In genomic region chr13:60261432-60262351, GRCh38 we compare ENCODE assay signal across 13 cellular contexts.
A peak's percentile ranks its signal among the peaks of the same experiment; 100 is the strongest.
DNase-seq lines count a peak whose midpoint lies in the region; ATAC-seq and TF ChIP-seq lines count a peak whose summit lies in the region.
"Had no signal": no experiment of that assay in that cellular context is flagged by ENCODE, and none has a peak within 500 bp of the region (broad histone marks: within the 10 kb centered on the region; RNA-seq: fewer than 3 reads in every experiment).

No MANE protein-coding gene starts in this region.

- CTCF ChIA-PET in Caco-2 (lab: Charles Lee) = interaction anchor here (1.1 kb wide), 1 partner anchor 31 kb away, joined by 3 read pairs; no protein-coding TSS in a partner anchor

- H3K9me3 Mint-ChIP-seq in Caco-2 (ENCODE audit: unreplicated experiment) = peaks cover 5% of the 10 kb centered on the region
- peaks cover 12% of the 10 kb centered on the region for H3K9me3 Mint-ChIP-seq in activated T-helper 2 cell treated with anti-CD3 and anti-CD28 coated beads, Interferon-gamma antibody, Interleukin-2, Interleukin-4, amounts not matched to agents 10 μg/mL and 5 μg/mL and 100 μg/mL, durations not matched to agents 14 hours and 24 hours and 36 hours
- H3K9me3 Mint-ChIP-seq: activated naive CD4-positive, alpha-beta T cell treated with anti-CD3 and anti-CD28 coated beads for 36 hours had no signal

- POLR2A ChIA-PET in Caco-2 (lab: Charles Lee) = interaction anchor here (0.6 to 0.8 kb wide), 3 partner anchors 21 to 100 kb away, joined by 3 to 4 read pairs (median 3); no protein-coding TSS in a partner anchor

- 43% methylated on average over 12 of the region's 12 CpGs for WGBS in hepatocyte (ENCODE audit: low lambda C conversion rate, missing lambda C conversion rate)

- ATAC-seq in GM21390 (IDR thresholded peaks at IDR 0.05; ENCODE audit: unreplicated experiment) = no peak

- BruUV-seq in Caco-2 (replicated peaks; lab: Mats Ljungman, UMichigan) = no TSS peak

- peak overlapping the region; percentile 18 for H3K4me3 Mint-ChIP-seq in Caco-2 (ENCODE audit: unreplicated experiment)
- H3K4me3 Mint-ChIP-seq in activated T-helper 2 cell treated with anti-CD3 and anti-CD28 coated beads, Interferon-gamma antibody, Interleukin-2, Interleukin-4, amounts not matched to agents 10 μg/mL and 5 μg/mL and 100 μg/mL, durations not matched to agents 14 hours and 24 hours and 36 hours (ENCODE audit: low read depth) = no peak overlapping the region
- H3K4me3 Mint-ChIP-seq: activated naive CD4-positive, alpha-beta T cell treated with anti-CD3 and anti-CD28 coated beads for 36 hours had no signal

- H3K27me3 ChIP-seq in Caco-2 (replicated peaks; ENCODE audit: control insufficient read depth, insufficient read depth, low read length) = no peaks in the 10 kb centered on the region
- no peaks in the 10 kb centered on the region for H3K27me3 ChIP-seq in hepatocyte
- H3K27me3 ChIP-seq: upper lobe of left lung had no signal

- no peak overlapping the region for H2AFZ ChIP-seq in hepatocyte

- no peak overlapping the region for H3K27ac ChIP-seq in hepatocyte
- H3K27ac ChIP-seq: upper lobe of left lung had no signal

- H3K27me3 Mint-ChIP-seq in Caco-2 (ENCODE audit: insufficient read depth, unreplicated experiment) = no peaks in the 10 kb centered on the region
- peaks cover 17% of the 10 kb centered on the region for H3K27me3 Mint-ChIP-seq in activated T-helper 2 cell treated with anti-CD3 and anti-CD28 coated beads, Interferon-gamma antibody, Interleukin-2, Interleukin-4, amounts not matched to agents 10 μg/mL and 5 μg/mL and 100 μg/mL, durations not matched to agents 14 hours and 24 hours and 36 hours (ENCODE audit: low read depth)

- H3K79me2 ChIP-seq in hepatocyte = no peaks in the 10 kb centered on the region

- DNase-seq in Caco-2 (peak; percentile 84 to 88), NCI-H128 (lab: John Stamatoyannopoulos, UW; ENCODE audit: unreplicated experiment) (peak; percentile 41), NCI-H345 treated with DMSO at 0.1 percent for 48 hours (lab: John Stamatoyannopoulos, UW; ENCODE audit: unreplicated experiment) (peak; percentile 98), hepatocyte (ENCODE audit: low spot score) (no peak), HT-29 (ENCODE audit: low spot score) (no peak)
- no peak for DNase-seq in activated T-helper 2 cell treated with anti-CD3 and anti-CD28 coated beads, Interferon-gamma antibody, Interleukin-2, Interleukin-4, amounts not matched to agents 10 μg/mL and 5 μg/mL and 100 μg/mL, durations not matched to agents 14 hours and 24 hours and 36 hours (ENCODE audit: low spot score)
- no peak for DNase-seq in effector CD8-positive, alpha-beta T cell (lab: John Stamatoyannopoulos, UW)
- DNase-seq: activated naive CD4-positive, alpha-beta T cell treated with anti-CD3 and anti-CD28 coated beads for 36 hours; foreskin melanocyte; retina; stimulated activated CD4-positive, alpha-beta T cell treated with anti-CD3 and anti-CD28 coated beads, Interleukin-1b, Interleukin-23, amount 100 ng/mL, for 48 hours; upper lobe of left lung had no signal

- H3K27ac Mint-ChIP-seq in Caco-2 (ENCODE audit: unreplicated experiment) = peak overlapping the region; percentile 3
- no peak overlapping the region for H3K27ac Mint-ChIP-seq in activated T-helper 2 cell treated with anti-CD3 and anti-CD28 coated beads, Interferon-gamma antibody, Interleukin-2, Interleukin-4, amounts not matched to agents 10 μg/mL and 5 μg/mL and 100 μg/mL, durations not matched to agents 14 hours and 24 hours and 36 hours
- H3K27ac Mint-ChIP-seq: activated naive CD4-positive, alpha-beta T cell treated with anti-CD3 and anti-CD28 coated beads for 36 hours had no signal

- H3K4me2 ChIP-seq in hepatocyte = peak overlapping the region; percentile 48

- no peaks in the 10 kb centered on the region for H3K9me2 ChIP-seq in hepatocyte (replicated peaks; ENCODE audit: insufficient read depth)

- H3K9me3 ChIP-seq in Caco-2 = peaks cover 18% of the 10 kb centered on the region
- H3K9me3 ChIP-seq in hepatocyte (ENCODE audit: low read depth) = no peaks in the 10 kb centered on the region
- H3K9me3 ChIP-seq: upper lobe of left lung had no signal

- intact Hi-C loops in Caco-2 (cut with micrococcal nuclease; ENCODE audit: unreplicated experiment) = loop anchor here (1.0 kb wide), 1 partner anchor 68 kb away; no protein-coding TSS in a partner anchor
- intact Hi-C loops in activated T-helper 2 cell treated with anti-CD3 and anti-CD28 coated beads, Interferon-gamma antibody, Interleukin-2, Interleukin-4, amounts not matched to agents 10 μg/mL and 5 μg/mL and 100 μg/mL, durations not matched to agents 14 hours and 24 hours and 36 hours (cut with micrococcal nuclease) = loop anchor here (10.0 kb wide), 1 partner anchor 47 kb away; no protein-coding TSS in a partner anchor

- H3K4me1 ChIP-seq in Caco-2 (peaks cover 19% of the 10 kb centered on the region), hepatocyte (ENCODE audit: insufficient read depth) (no peaks in the 10 kb centered on the region)
- H3K4me1 ChIP-seq: upper lobe of left lung had no signal

- H3K36me3 Mint-ChIP-seq in Caco-2 (ENCODE audit: insufficient read depth, unreplicated experiment) = no peaks in the 10 kb centered on the region
- no peaks in the 10 kb centered on the region for H3K36me3 Mint-ChIP-seq in activated T-helper 2 cell treated with anti-CD3 and anti-CD28 coated beads, Interferon-gamma antibody, Interleukin-2, Interleukin-4, amounts not matched to agents 10 μg/mL and 5 μg/mL and 100 μg/mL, durations not matched to agents 14 hours and 24 hours and 36 hours (ENCODE audit: low read depth)

- H3K4me1 Mint-ChIP-seq in Caco-2 (ENCODE audit: low read depth, unreplicated experiment) = peaks cover 6% of the 10 kb centered on the region
- no peaks in the 10 kb centered on the region for H3K4me1 Mint-ChIP-seq in activated T-helper 2 cell treated with anti-CD3 and anti-CD28 coated beads, Interferon-gamma antibody, Interleukin-2, Interleukin-4, amounts not matched to agents 10 μg/mL and 5 μg/mL and 100 μg/mL, durations not matched to agents 14 hours and 24 hours and 36 hours (ENCODE audit: low read depth)

- H3K4me3 ChIP-seq in Caco-2 (ENCODE audit: low read depth, low read length) (peak overlapping the region; percentile 17), hepatocyte (no peak overlapping the region)
- H3K4me3 ChIP-seq: upper lobe of left lung had no signal

- H4K20me1 ChIP-seq in hepatocyte (ENCODE audit: insufficient read depth, poor library complexity, severe bottlenecking) = no peaks in the 10 kb centered on the region

- TF ChIP-seq CTCF in Caco-2 (IDR thresholded peaks at IDR 0.05; ENCODE audit: insufficient read depth in 1 of 2, low read depth in 1 of 2, low read length in 1 of 2, severe bottlenecking in 1 of 2, unreplicated experiment in 1 of 2) (no peak), hepatocyte (IDR thresholded peaks at IDR 0.05; ENCODE audit: poor library complexity) (no peak)

- H3K36me3 ChIP-seq in Caco-2 (ENCODE audit: control insufficient read depth, insufficient read depth, low read length) (no peaks in the 10 kb centered on the region), hepatocyte (replicated peaks; ENCODE audit: insufficient read depth, low read depth) (no peaks in the 10 kb centered on the region)
- H3K36me3 ChIP-seq: upper lobe of left lung had no signal

Comparison
In these comparisons a context has a peak if more than half of its experiments do, and no peak if none do; other contexts are left out.
1. DNase-seq: peak in Caco-2 (2 of 2), NCI-H128 (single experiment) and NCI-H345 treated with DMSO at 0.1 percent for 48 hours (single experiment); none in hepatocyte (single experiment), activated T-helper 2 cell treated with anti-CD3 and anti-CD28 coated beads, Interferon-gamma antibody, Interleukin-2, Interleukin-4, amounts not matched to agents 10 μg/mL and 5 μg/mL and 100 μg/mL, durations not matched to agents 14 hours and 24 hours and 36 hours (single experiment), HT-29 (single experiment) and effector CD8-positive, alpha-beta T cell (single experiment).